In the genomic region with DNA sequence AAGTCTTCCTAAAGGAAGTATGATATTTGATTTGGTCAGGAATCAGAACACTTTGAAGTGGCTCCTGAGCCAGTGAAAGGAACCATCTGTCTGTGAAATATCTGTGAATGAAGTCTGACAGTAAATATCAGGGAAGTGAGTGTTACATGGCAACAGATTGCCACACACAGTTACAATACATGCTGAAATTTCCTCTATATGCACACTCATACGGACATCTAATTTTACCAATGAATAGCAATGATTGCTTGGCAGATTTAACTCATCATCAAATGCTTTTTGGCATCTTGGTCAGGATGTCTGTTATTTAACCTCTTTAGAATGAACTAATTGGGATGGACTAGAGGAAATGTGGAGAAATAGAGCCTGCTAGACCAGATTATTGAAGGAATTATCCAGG, we compare ENCODE assay signal across 21 cellular contexts.
DNase-seq lines count a peak whose midpoint lies in the region; FAIRE-seq and TF ChIP-seq lines count a peak whose summit lies in the region.
"Had no signal": no experiment of that assay in that cellular context is flagged by ENCODE, and none has a peak within 500 bp of the region (broad histone marks: within the 10 kb centered on the region; RNA-seq: fewer than 3 reads in every experiment).

No MANE protein-coding gene starts in this region.

- no peak for FAIRE-seq in GM12891 (lab: Jason Lieb, UNC)
- FAIRE-seq: D721Med, GM12878 had no signal

- no peaks in the 10 kb centered on the region for H3K36me3 Mint-ChIP-seq in progenitor cell of endocrine pancreas (ENCODE audit: insufficient read depth)

- DNase-seq in DMS53 (lab: John Stamatoyannopoulos, UW) (peak; percentile 32), DMS53 treated with DMSO at 0.1 percent for 48 hours (lab: John Stamatoyannopoulos, UW; ENCODE audit: unreplicated experiment) (no peak), Ammon's horn (ENCODE audit: low spot score) (peak; percentile 19), SK-N-SH (peak; percentile 3), fibroblast of pulmonary artery (ENCODE audit: low read depth) (peak; percentile 5), progenitor cell of endocrine pancreas (ENCODE audit: low spot score, unreplicated experiment) (no peak), GM12891 (ENCODE audit: insufficient read length, low spot score) (no peak)
- DNase-seq in activated CD8-positive, alpha-beta memory T cell treated with anti-CD3 and anti-CD28 coated beads for 24 hours = no peak
- DNase-seq: 8988T, DND-41, GOT3, HCEC 1CT, NCI-H1092 treated with DMSO at 0.1 percent for 48 hours, NCI-H1436 treated with DMSO at 0.1 percent for 48 hours, NCI-H2029 treated with DMSO at 0.1 percent for 48 hours, PC-3, SHP77 had no signal

- TF ChIP-seq RAD21 in SK-N-SH (IDR thresholded peaks at IDR 0.05; ENCODE audit: low read length) = no peak

- WGBS in SK-N-SH (ENCODE audit: low lambda C conversion rate) = 24% methylated on average over 1 of the region's 1 CpG

- H3K27me3 ChIP-seq in SK-N-SH (ENCODE audit: insufficient read depth) = no peaks in the 10 kb centered on the region

- no peak overlapping the region for H3K27ac Mint-ChIP-seq in progenitor cell of endocrine pancreas

- POLR2A ChIA-PET in SK-N-SH (lab: Yijun Ruan, JAX) = no interaction called here

- H3K9me2 ChIP-seq in SK-N-SH = no peaks in the 10 kb centered on the region

- TF ChIP-seq POLR2A in GM12891 (IDR thresholded peaks at IDR 0.05; ENCODE audit: low read depth, low read length) = no peak

- no peaks in the 10 kb centered on the region for H3K4me1 Mint-ChIP-seq in progenitor cell of endocrine pancreas (ENCODE audit: low read depth)

- no peak overlapping the region for H3K9ac ChIP-seq in SK-N-SH
- H3K9ac ChIP-seq: KMS-11 had no signal

- H3K9me3 ChIP-seq in SK-N-SH = no peaks in the 10 kb centered on the region

- no peaks in the 10 kb centered on the region for H3K36me3 ChIP-seq in SK-N-SH (replicated peaks in 1 of 2; ENCODE audit: control insufficient read depth in 1 of 2, insufficient read depth in 2 of 2, low read length in 1 of 2)

- peak; percentile 25 to 77; a peak in 2 of 4 replicates for TF ChIP-seq EP300 in SK-N-SH (IDR thresholded peaks at IDR 0.05; ENCODE audit: borderline replicate concordance in 1 of 2, low read depth in 1 of 2, low read length in 1 of 2)

- CTCF ChIA-PET in SK-N-SH (lab: Yijun Ruan, JAX) = no interaction called here

- H4K20me1 ChIP-seq in SK-N-SH (ENCODE audit: insufficient read depth) = no peaks in the 10 kb centered on the region

- no peaks in the 10 kb centered on the region for H3K79me2 ChIP-seq in SK-N-SH (ENCODE audit: insufficient read depth)

- peak overlapping the region in 1 of 2 experiments; percentile 68; a peak in 1 of 4 replicates for H3K27ac ChIP-seq in SK-N-SH (ENCODE audit: low read depth in 2 of 2, low read length in 1 of 2)
- H3K27ac ChIP-seq: C4-2B, KMS-11 had no signal

- H3K4me1 ChIP-seq in SK-N-SH (ENCODE audit: control insufficient read depth in 1 of 2, insufficient read depth in 2 of 2, low read depth in 1 of 2, low read length in 1 of 2) = no peaks in the 10 kb centered on the region; a peak in 1 of 4 replicates

- H3K27me3 Mint-ChIP-seq in progenitor cell of endocrine pancreas = no peaks in the 10 kb centered on the region

- no peak overlapping the region for H3K4me2 ChIP-seq in SK-N-SH
- H3K4me2 ChIP-seq: KMS-11 had no signal

- H3K4me3 ChIP-seq in SK-N-SH (ENCODE audit: low read depth in 2 of 2, low read length in 1 of 2) (no peak overlapping the region), fibroblast of pulmonary artery (replicated peaks; ENCODE audit: low read depth, low read length) (no peak overlapping the region)
- H3K4me3 ChIP-seq: GM12878 had no signal

- no peak overlapping the region for H3K4me3 Mint-ChIP-seq in progenitor cell of endocrine pancreas (ENCODE audit: low read depth)

- TF ChIP-seq CTCF in SK-N-SH (IDR thresholded peaks at IDR 0.05) = no peak
- TF ChIP-seq CTCF in fibroblast of pulmonary artery (IDR thresholded peaks at IDR 0.05; ENCODE audit: low read length, missing control alignments) = no peak
- TF ChIP-seq CTCF in progenitor cell of endocrine pancreas (IDR thresholded peaks at IDR 0.05; ENCODE audit: unreplicated experiment) = no peak

- peak overlapping the region; percentile 38; the same call in 1 of the 2 replicates for H2AFZ ChIP-seq in SK-N-SH (ENCODE audit: low read depth)

- no peaks in the 10 kb centered on the region for H3F3A ChIP-seq in SK-N-SH (replicated peaks; ENCODE audit: insufficient read depth)

- no peaks in the 10 kb centered on the region for H3K9me3 Mint-ChIP-seq in progenitor cell of endocrine pancreas (ENCODE audit: low read depth)

TF ChIP-seq in SK-N-SH, 30 proteins besides CTCF, POLR2A, EP300 and RAD21:
- TF ChIP-seq GABPA (IDR thresholded peaks at IDR 0.05; ENCODE audit: low read depth) (no peak), RFX5 (IDR thresholded peaks at IDR 0.05; ENCODE audit: low read length) (peak; percentile 74; the same call in 1 of the 2 replicates), TCF12 (IDR thresholded peaks at IDR 0.05) (peak; percentile 78), NFIC (IDR thresholded peaks at IDR 0.05; ENCODE audit: borderline replicate concordance) (peak; percentile 48; the same call in 1 of the 2 replicates), MEF2A (IDR thresholded peaks at IDR 0.05; ENCODE audit: borderline replicate concordance, low read depth) (no peak), FOXJ3 (CRISPR knock-in tag; IDR thresholded peaks at IDR 0.05) (no peak)
- TF ChIP-seq, protein P1, sequence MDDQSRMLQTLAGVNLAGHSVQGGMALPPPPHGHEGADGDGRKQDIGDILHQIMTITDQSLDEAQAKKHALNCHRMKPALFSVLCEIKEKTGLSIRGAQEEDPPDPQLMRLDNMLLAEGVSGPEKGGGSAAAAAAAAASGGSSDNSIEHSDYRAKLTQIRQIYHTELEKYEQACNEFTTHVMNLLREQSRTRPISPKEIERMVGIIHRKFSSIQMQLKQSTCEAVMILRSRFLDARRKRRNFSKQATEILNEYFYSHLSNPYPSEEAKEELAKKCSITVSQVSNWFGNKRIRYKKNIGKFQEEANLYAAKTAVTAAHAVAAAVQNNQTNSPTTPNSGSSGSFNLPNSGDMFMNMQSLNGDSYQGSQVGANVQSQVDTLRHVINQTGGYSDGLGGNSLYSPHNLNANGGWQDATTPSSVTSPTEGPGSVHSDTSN (IDR thresholded peaks at IDR 0.05) = peak; percentile 75
- TF ChIP-seq, protein P2, sequence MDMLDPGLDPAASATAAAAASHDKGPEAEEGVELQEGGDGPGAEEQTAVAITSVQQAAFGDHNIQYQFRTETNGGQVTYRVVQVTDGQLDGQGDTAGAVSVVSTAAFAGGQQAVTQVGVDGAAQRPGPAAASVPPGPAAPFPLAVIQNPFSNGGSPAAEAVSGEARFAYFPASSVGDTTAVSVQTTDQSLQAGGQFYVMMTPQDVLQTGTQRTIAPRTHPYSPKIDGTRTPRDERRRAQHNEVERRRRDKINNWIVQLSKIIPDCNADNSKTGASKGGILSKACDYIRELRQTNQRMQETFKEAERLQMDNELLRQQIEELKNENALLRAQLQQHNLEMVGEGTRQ (IDR thresholded peaks at IDR 0.05; ENCODE audit: borderline replicate concordance, low read depth, low read length) = no peak

TF ChIP-seq in GM12891, 5 proteins besides CTCF, POLR2A, EP300 and RAD21:
- TF ChIP-seq SPI1 (IDR thresholded peaks at IDR 0.05; ENCODE audit: low read depth, low read length) = no peak
- no peak for TF ChIP-seq POLR2AphosphoS5 (IDR thresholded peaks at IDR 0.05; ENCODE audit: low read depth, low read length)
- TF ChIP-seq PAX5 (IDR thresholded peaks at IDR 0.05; ENCODE audit: insufficient read depth, low read length, severe bottlenecking) = no peak
- no peak for TF ChIP-seq POU2F2 (IDR thresholded peaks at IDR 0.05; ENCODE audit: low read depth, low read length)
- no peak for TF ChIP-seq TAF1 (IDR thresholded peaks at IDR 0.05; ENCODE audit: low read depth, low read length)

Comparison
In these comparisons a context has a peak if more than half of its experiments do, and no peak if none do; other contexts are left out.
1. DNase-seq: peak in DMS53 (single experiment), Ammon's horn (single experiment), SK-N-SH (single experiment) and fibroblast of pulmonary artery (single experiment); none in DMS53 treated with DMSO at 0.1 percent for 48 hours (single experiment), activated CD8-positive, alpha-beta memory T cell treated with anti-CD3 and anti-CD28 coated beads for 24 hours (single experiment), progenitor cell of endocrine pancreas (single experiment) and GM12891 (single experiment).